1 cellular context compared by ENCODE assay signal in the genomic region with DNA sequence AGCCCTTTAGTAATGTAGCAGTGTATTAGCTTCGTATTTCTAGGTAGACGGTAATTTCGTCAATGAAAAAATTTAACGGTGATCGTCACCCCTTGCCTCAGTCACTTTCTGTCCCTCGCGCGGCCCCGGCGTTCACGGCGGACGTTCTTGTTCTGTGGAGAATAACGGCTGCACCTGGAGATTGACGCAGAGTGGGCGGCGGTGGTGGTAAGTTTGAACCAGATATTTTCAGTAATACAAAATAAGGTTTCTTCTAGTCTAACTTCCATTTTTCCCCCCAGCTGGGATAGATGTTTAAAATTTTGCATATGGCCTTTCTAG.
TF ChIP-seq lines count a peak whose summit lies in the region.

No MANE protein-coding gene starts in this region.

TF ChIP-seq in SK-N-SH, 30 proteins besides CTCF, POLR2A, EP300 and RAD21 (continued from another document):
- no peak for TF ChIP-seq USF2 (IDR thresholded peaks at IDR 0.05; ENCODE audit: borderline replicate concordance, low read depth, low read length)
- no peak for TF ChIP-seq ZBTB33 (IDR thresholded peaks at IDR 0.05; ENCODE audit: borderline replicate concordance, low read depth)
- TF ChIP-seq MEF2A (IDR thresholded peaks at IDR 0.05; ENCODE audit: borderline replicate concordance, low read depth): no peak
TF ChIP-seq in SK-N-SH: peak in this region for 1.
